Comparison of ENCODE assay signal across 21 cellular contexts in the genomic region with DNA sequence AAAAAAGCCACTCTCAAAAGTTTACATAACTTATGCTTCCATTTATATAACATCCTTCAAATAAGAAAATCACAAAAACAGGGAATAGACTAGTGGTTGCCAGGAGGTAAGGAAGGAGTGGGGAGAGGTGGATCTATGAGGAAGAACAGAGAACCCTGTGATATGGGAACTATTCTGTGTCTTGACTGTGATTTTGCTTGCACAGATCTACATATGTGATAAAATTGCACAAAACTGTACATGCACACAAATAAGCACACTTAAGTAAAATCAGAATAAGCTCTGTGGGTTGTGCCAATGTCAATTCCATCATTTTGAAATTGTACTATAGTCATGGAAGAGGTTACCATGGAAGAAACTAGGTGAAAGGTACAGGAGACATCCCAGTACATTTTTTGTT.
A peak's percentile ranks its signal among the peaks of the same experiment; 100 is the strongest.
DNase-seq lines count a peak whose midpoint lies in the region; ATAC-seq and TF ChIP-seq lines count a peak whose summit lies in the region.
"Had no signal": no experiment of that assay in that cellular context is flagged by ENCODE, and none has a peak within 500 bp of the region (broad histone marks: within the 10 kb centered on the region; RNA-seq: fewer than 3 reads in every experiment).

No MANE protein-coding gene starts in this region.

- H3K27ac Mint-ChIP-seq in activated CD4-positive, alpha-beta T cell treated with anti-CD3 and anti-CD28 coated beads for 36 hours, result no peak overlapping the region
- H3K27ac Mint-ChIP-seq in activated CD4-positive, alpha-beta T cell treated with anti-CD3 and anti-CD28 coated beads, Interleukin-2, amount 10 ng/mL, durations not matched to agents 24 days and 14 days, result no peak overlapping the region
- H3K27ac Mint-ChIP-seq in activated T-helper 17 cell treated with anti-CD3 and anti-CD28 coated beads, Interleukin-2, amount 50 U/mL, for 72 hours, result no peak overlapping the region
- H3K27ac Mint-ChIP-seq: CD4-positive, CD25-positive, alpha-beta regulatory T cell had no signal

- no peaks in the 10 kb centered on the region for H3K9me3 Mint-ChIP-seq in activated CD4-positive, alpha-beta T cell treated with anti-CD3 and anti-CD28 coated beads for 36 hours (ENCODE audit: low read depth)
- no peaks in the 10 kb centered on the region for H3K9me3 Mint-ChIP-seq in activated CD4-positive, alpha-beta T cell treated with anti-CD3 and anti-CD28 coated beads, Interleukin-2, amount 10 ng/mL, durations not matched to agents 24 days and 14 days
- no peaks in the 10 kb centered on the region for H3K9me3 Mint-ChIP-seq in activated T-helper 17 cell treated with anti-CD3 and anti-CD28 coated beads, Interleukin-2, amount 50 U/mL, for 72 hours

- TF ChIP-seq CTCF in gastroesophageal sphincter (IDR thresholded peaks at IDR 0.05) (no peak), upper lobe of left lung (IDR thresholded peaks at IDR 0.05) (no peak)

- in situ Hi-C loops in KBM-7 (cut with MboI; ENCODE audit: low pct_unique_long_range_greater_than_20kb, low sequenced_read_pairs), result no loop called here

- TF ChIP-seq EP300 in gastroesophageal sphincter (IDR thresholded peaks at IDR 0.05) (no peak), upper lobe of left lung (IDR thresholded peaks at IDR 0.05) (no peak)

- intact Hi-C loops in activated CD4-positive, alpha-beta T cell treated with anti-CD3 and anti-CD28 coated beads for 36 hours (cut with DNase I, micrococcal nuclease), result no loop called here
- intact Hi-C loops in activated CD4-positive, alpha-beta T cell treated with anti-CD3 and anti-CD28 coated beads, Interleukin-2, amount 10 ng/mL, durations not matched to agents 24 days and 14 days (cut with micrococcal nuclease), result no loop called here

- H3K9me3 ChIP-seq in gastroesophageal sphincter (no peaks in the 10 kb centered on the region), upper lobe of left lung (no peaks in the 10 kb centered on the region)
- H3K9me3 ChIP-seq: BLaER1, SJSA1 had no signal

- TF ChIP-seq POLR2A in gastroesophageal sphincter (IDR thresholded peaks at IDR 0.05) (no peak), upper lobe of left lung (IDR thresholded peaks at IDR 0.05) (no peak)

- H3K36me3 ChIP-seq in gastroesophageal sphincter, result no peaks in the 10 kb centered on the region
- H3K36me3 ChIP-seq in upper lobe of left lung, result no peaks in the 10 kb centered on the region
- H3K36me3 ChIP-seq: BLaER1, SJSA1 had no signal

- POLR2A ChIA-PET in activated CD4-positive, alpha-beta T cell treated with anti-CD3 and anti-CD28 coated beads for 36 hours (lab: Charles Lee), result no interaction called here

- H3K36me3 Mint-ChIP-seq in activated CD4-positive, alpha-beta T cell treated with anti-CD3 and anti-CD28 coated beads for 36 hours (ENCODE audit: low read depth), result no peaks in the 10 kb centered on the region
- H3K36me3 Mint-ChIP-seq in activated CD4-positive, alpha-beta T cell treated with anti-CD3 and anti-CD28 coated beads, Interleukin-2, amount 10 ng/mL, durations not matched to agents 24 days and 14 days (ENCODE audit: low read depth), result no peaks in the 10 kb centered on the region
- no peaks in the 10 kb centered on the region for H3K36me3 Mint-ChIP-seq in activated T-helper 17 cell treated with anti-CD3 and anti-CD28 coated beads, Interleukin-2, amount 50 U/mL, for 72 hours (ENCODE audit: low read depth)
- H3K36me3 Mint-ChIP-seq: CD4-positive, CD25-positive, alpha-beta regulatory T cell had no signal

- no peaks in the 10 kb centered on the region for H3K27me3 Mint-ChIP-seq in activated CD4-positive, alpha-beta T cell treated with anti-CD3 and anti-CD28 coated beads for 36 hours
- H3K27me3 Mint-ChIP-seq in activated CD4-positive, alpha-beta T cell treated with anti-CD3 and anti-CD28 coated beads, Interleukin-2, amount 10 ng/mL, durations not matched to agents 24 days and 14 days, result no peaks in the 10 kb centered on the region
- H3K27me3 Mint-ChIP-seq in activated T-helper 17 cell treated with anti-CD3 and anti-CD28 coated beads, Interleukin-2, amount 50 U/mL, for 72 hours, result no peaks in the 10 kb centered on the region

- peak; percentile 68 for ATAC-seq in activated CD4-positive, alpha-beta T cell treated with anti-CD3 and anti-CD28 coated beads for 36 hours
- ATAC-seq in activated T-helper 17 cell treated with anti-CD3 and anti-CD28 coated beads, Interleukin-2, amount 50 U/mL, for 72 hours (replicated peaks), result peak; percentile 50
- ATAC-seq in gastroesophageal sphincter, result no peak
- ATAC-seq in upper lobe of left lung (ENCODE audit: low FRiP score in 2 of 2), result no peak
- ATAC-seq: HCT116 had no signal

- no peak overlapping the region for H3K4me3 Mint-ChIP-seq in activated CD4-positive, alpha-beta T cell treated with anti-CD3 and anti-CD28 coated beads for 36 hours
- H3K4me3 Mint-ChIP-seq in activated CD4-positive, alpha-beta T cell treated with anti-CD3 and anti-CD28 coated beads, Interleukin-2, amount 10 ng/mL, durations not matched to agents 24 days and 14 days, result no peak overlapping the region
- H3K4me3 Mint-ChIP-seq in activated T-helper 17 cell treated with anti-CD3 and anti-CD28 coated beads, Interleukin-2, amount 50 U/mL, for 72 hours, result no peak overlapping the region
- H3K4me3 Mint-ChIP-seq: CD4-positive, CD25-positive, alpha-beta regulatory T cell had no signal

- no peak for DNase-seq in activated CD4-positive, alpha-beta T cell treated with anti-CD3 and anti-CD28 coated beads for 36 hours
- DNase-seq in activated CD4-positive, alpha-beta T cell treated with anti-CD3 and anti-CD28 coated beads, Interleukin-2, amount 10 ng/mL, durations not matched to agents 24 days and 14 days, result no peak
- DNase-seq in KBM-7 (peak; percentile 53), NOMO-1 treated with dmso at 0.1 percent for 144 hours (lab: John Stamatoyannopoulos, UW; ENCODE audit: unreplicated experiment) (peak; percentile 3), upper lobe of left lung (no peak)
- DNase-seq: DMS153, DND-41, Karpas-422, NCI-H1105 treated with DMSO at 0.1 percent for 48 hours, NCI-H146, NCI-H1930, NCI-H446, NCI-H524 treated with DMSO at 0.1 percent for 48 hours, PC-9, Right ventricle myocardium superior had no signal

- H3K4me1 Mint-ChIP-seq in activated CD4-positive, alpha-beta T cell treated with anti-CD3 and anti-CD28 coated beads for 36 hours, result no peaks in the 10 kb centered on the region
- H3K4me1 Mint-ChIP-seq in activated CD4-positive, alpha-beta T cell treated with anti-CD3 and anti-CD28 coated beads, Interleukin-2, amount 10 ng/mL, durations not matched to agents 24 days and 14 days, result no peaks in the 10 kb centered on the region
- no peaks in the 10 kb centered on the region for H3K4me1 Mint-ChIP-seq in activated T-helper 17 cell treated with anti-CD3 and anti-CD28 coated beads, Interleukin-2, amount 50 U/mL, for 72 hours
- H3K4me1 Mint-ChIP-seq: CD4-positive, CD25-positive, alpha-beta regulatory T cell had no signal

- CTCF ChIA-PET in activated CD4-positive, alpha-beta T cell treated with anti-CD3 and anti-CD28 coated beads for 36 hours (lab: Charles Lee), result no interaction called here

- H3K4me1 ChIP-seq in gastroesophageal sphincter (no peaks in the 10 kb centered on the region), upper lobe of left lung (no peaks in the 10 kb centered on the region)
- H3K4me1 ChIP-seq: BLaER1, SJSA1 had no signal

- H3K4me3 ChIP-seq in gastroesophageal sphincter (no peak overlapping the region), upper lobe of left lung (no peak overlapping the region)
- H3K4me3 ChIP-seq: BLaER1, PC-9, SJSA1 had no signal

- H3K27ac ChIP-seq in gastroesophageal sphincter, result no peak overlapping the region
- no peak overlapping the region for H3K27ac ChIP-seq in upper lobe of left lung
- H3K27ac ChIP-seq: BLaER1, PC-9, SJSA1 had no signal

- H3K27me3 ChIP-seq in gastroesophageal sphincter (no peaks in the 10 kb centered on the region), upper lobe of left lung (no peaks in the 10 kb centered on the region)
- H3K27me3 ChIP-seq: BLaER1, SJSA1 had no signal

Comparison
In these comparisons a context has a peak if more than half of its experiments do, and no peak if none do; other contexts are left out.
1. ATAC-seq: peak in activated CD4-positive, alpha-beta T cell treated with anti-CD3 and anti-CD28 coated beads for 36 hours (single experiment) and activated T-helper 17 cell treated with anti-CD3 and anti-CD28 coated beads, Interleukin-2, amount 50 U/mL, for 72 hours (single experiment); none in gastroesophageal sphincter (single experiment) and upper lobe of left lung (0 of 2).
2. DNase-seq: peak in KBM-7 (single experiment) and NOMO-1 treated with dmso at 0.1 percent for 144 hours (single experiment); none in activated CD4-positive, alpha-beta T cell treated with anti-CD3 and anti-CD28 coated beads for 36 hours (single experiment), activated CD4-positive, alpha-beta T cell treated with anti-CD3 and anti-CD28 coated beads, Interleukin-2, amount 10 ng/mL, durations not matched to agents 24 days and 14 days (single experiment) and upper lobe of left lung (0 of 2).